In the genomic region with DNA sequence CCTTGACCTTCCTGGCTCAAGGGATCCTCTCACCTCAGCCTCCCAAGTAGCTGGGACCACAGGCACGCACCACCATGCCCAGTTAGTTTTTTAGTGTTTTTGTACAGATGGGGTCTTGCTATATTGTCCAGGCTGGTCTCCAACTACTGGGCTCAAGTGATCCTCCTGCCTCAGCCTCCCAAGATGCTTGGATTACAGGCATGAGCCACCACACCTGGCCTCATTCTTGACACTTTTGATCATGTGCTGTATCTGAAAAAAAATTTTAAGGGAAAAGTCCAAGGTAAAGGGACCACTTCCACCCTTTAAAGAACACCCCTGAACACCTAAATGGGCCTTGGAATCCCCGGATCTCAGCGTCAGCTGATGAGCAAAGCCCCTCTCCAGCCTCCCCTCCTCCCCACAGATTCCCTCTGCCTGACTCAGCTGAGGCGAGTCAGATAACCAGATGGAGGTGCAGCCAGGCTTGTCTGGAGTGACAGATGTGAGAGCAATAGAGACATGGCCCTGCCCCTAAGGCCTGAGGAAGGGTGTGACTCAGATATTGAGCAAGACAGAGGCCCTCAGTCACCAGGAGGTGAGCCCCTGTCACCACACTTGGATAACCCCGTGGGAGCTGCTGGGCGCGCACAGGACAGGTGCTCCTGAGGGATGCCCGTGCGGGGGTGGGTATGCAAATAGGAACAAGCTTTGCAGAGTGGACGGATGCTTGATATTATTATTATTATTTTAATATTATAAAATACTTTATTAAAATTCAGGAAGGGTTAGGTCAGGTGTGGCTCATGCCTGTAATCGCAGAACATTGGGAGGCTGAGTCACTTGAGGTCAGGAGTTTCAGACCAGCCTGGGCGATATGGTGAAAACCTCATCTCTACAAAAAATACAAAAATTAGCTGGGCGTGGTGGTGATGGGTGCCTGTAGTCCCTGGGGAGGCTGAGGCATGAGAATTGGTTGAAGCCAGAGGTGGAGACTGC, we compare ENCODE assay signal across 9 cellular contexts. TPM values are rescaled to one million over a fixed set of nuclear protein-coding genes. Genes with fewer than 3 reads are reported as not detected.
DNase-seq lines count a peak whose midpoint lies in the region; ATAC-seq, FAIRE-seq and TF ChIP-seq lines count a peak whose summit lies in the region.
"Had no signal": no experiment of that assay in that cellular context is flagged by ENCODE, and none has a peak within 500 bp of the region (broad histone marks: within the 10 kb centered on the region; RNA-seq: fewer than 3 reads in every experiment).

No MANE protein-coding gene starts in this region.

- no peak overlapping the region for H3K4me3 ChIP-seq in GM12878

- no peaks in the 10 kb centered on the region for H3K36me3 ChIP-seq in GM12878 (ENCODE audit: control insufficient read depth in 2 of 2, insufficient read depth in 2 of 2, low read length in 1 of 2)

- H3K9me3 ChIP-seq in GM12878 (replicated peaks; ENCODE audit: control insufficient read depth, insufficient read depth, low read length) = no peaks in the 10 kb centered on the region

- peak; percentile 60 for ATAC-seq in GM21367 (IDR thresholded peaks at IDR 0.05; ENCODE audit: unreplicated experiment)
- peak; percentile 78 for ATAC-seq in HG03520 (IDR thresholded peaks at IDR 0.05; ENCODE audit: unreplicated experiment)
- peak; percentile 87 for ATAC-seq in GM12878
- ATAC-seq: CD8-positive, alpha-beta T cell had no signal

- peaks cover 30% of the 10 kb centered on the region for H3K4me1 ChIP-seq in GM12878 (ENCODE audit: control insufficient read depth, insufficient read depth, low read length)

- CTCF ChIA-PET in GM12878 (lab: Yijun Ruan, JAX) = interaction anchor here (0.5 to 14.7 kb wide), 11 partner anchors 12 to 129 kb away, joined by 3 to 228 read pairs (median 4); partner anchors contain the start of genes ESRRA, PRDX5, RPS6KA4 and TRMT112

- RAD21 ChIA-PET in GM12878 (lab: Charles Lee; ENCODE audit: unreplicated experiment) = interaction anchor here (1.0 to 4.7 kb wide), 6 partner anchors 11 to 109 kb away, joined by 3 to 57 read pairs (median 6); partner anchors contain the start of genes NUDT22, PRDX5 and TRMT112

- peak overlapping the region; percentile 41 for H3K27ac ChIP-seq in GM12878 (ENCODE audit: control insufficient read depth, insufficient read depth)

- in situ Hi-C loops in GM12878 (cut with MboI) = no loop called here

- intact Hi-C loops in GM12878 (cut with micrococcal nuclease; ENCODE audit: unreplicated experiment) = loop anchor here (1.0 kb wide), 1 partner anchor 18 kb away; the partner anchor contains the start of gene TRMT112

- DNase-seq in T-helper 2 cell treated with Interferon-gamma antibody and Interleukin-4, amounts not matched to agents 5 μg/mL and 100 μg/mL, for 36 hours (ENCODE audit: low spot score) = peak; percentile 63
- no peak for DNase-seq in T-helper 2 cell
- peak; percentile 94 for DNase-seq in NCI-H82 treated with DMSO at 0.1 percent for 48 hours (lab: John Stamatoyannopoulos, UW; ENCODE audit: unreplicated experiment)
- peak; percentile 87 for DNase-seq in GM12878 (ENCODE audit: low read depth, low spot score)
- no peak for DNase-seq in mesothelial cell of epicardium (ENCODE audit: low spot score in 2 of 2, unreplicated experiment in 2 of 2)
- DNase-seq in hippocampal formation (lab: John Stamatoyannopoulos, UW) = no peak

- no peak for TF ChIP-seq RAD21 in GM12878 (IDR thresholded peaks at IDR 0.05; ENCODE audit: insufficient read depth, low read depth, low read length)

- peaks cover 28% of the 10 kb centered on the region for H3K36me3 Mint-ChIP-seq in T-helper 2 cell treated with Interferon-gamma antibody and Interleukin-4, amounts not matched to agents 5 μg/mL and 100 μg/mL, for 36 hours (ENCODE audit: low read depth)
- H3K36me3 Mint-ChIP-seq in mesothelial cell of epicardium = no peaks in the 10 kb centered on the region

- H3K9ac ChIP-seq in GM12878 (ENCODE audit: control insufficient read depth, insufficient read depth, low read length) = no peak overlapping the region

- no peak for TF ChIP-seq EP300 in GM12878 (IDR thresholded peaks at IDR 0.05; ENCODE audit: borderline replicate concordance in 1 of 2, control insufficient read depth in 1 of 2, low read depth in 2 of 2, low read length in 2 of 2)

- POLR2A ChIA-PET in GM12878 (lab: Charles Lee) = interaction anchor here (0.7 to 1.9 kb wide), 8 partner anchors 10 to 1479 kb away, joined by 3 to 25 read pairs (median 6); partner anchors contain the start of genes ESRRA, FERMT3, PRDX5 and TRMT112

- no peaks in the 10 kb centered on the region for H4K20me1 ChIP-seq in GM12878 (ENCODE audit: control insufficient read depth, insufficient read depth)

- H3K27me3 ChIP-seq in GM12878 (replicated peaks in 1 of 2; ENCODE audit: control insufficient read depth in 2 of 2, insufficient read depth in 2 of 2, low read length in 1 of 2) = no peaks in the 10 kb centered on the region

- no peaks in the 10 kb centered on the region for H3K9me3 Mint-ChIP-seq in T-helper 2 cell treated with Interferon-gamma antibody and Interleukin-4, amounts not matched to agents 5 μg/mL and 100 μg/mL, for 36 hours
- no peaks in the 10 kb centered on the region for H3K9me3 Mint-ChIP-seq in mesothelial cell of epicardium
- H3K9me3 Mint-ChIP-seq: CD8-positive, alpha-beta T cell had no signal

- peak; percentile 88 for FAIRE-seq in GM12878 (lab: Jason Lieb, UNC)

- SMC1A ChIA-PET in GM12878 (lab: Charles Lee; ENCODE audit: uncharacterized antibody, unreplicated experiment) = interaction anchor here (1.5 to 6.4 kb wide), 4 partner anchors 17 to 31 kb away, joined by 3 to 71 read pairs (median 10); partner anchors contain the start of genes PRDX5, RPS6KA4 and TRMT112

- TF ChIP-seq CTCF in GM12878 (IDR thresholded peaks at IDR 0.05 in 2 of 3, conservative IDR thresholded peaks at IDR 0.05 in 1 of 3; ENCODE audit: control insufficient read depth in 2 of 3, extremely low read depth in 1 of 3, insufficient read depth in 1 of 3, low read depth in 3 of 3, low read length in 3 of 3) = peak in 1 of 3 experiments; percentile 24; a peak in 1 of 6 replicates
- no peak for TF ChIP-seq CTCF in mesothelial cell of epicardium (IDR thresholded peaks at IDR 0.05; ENCODE audit: unreplicated experiment)

- no peak overlapping the region for H2AFZ ChIP-seq in GM12878 (ENCODE audit: control insufficient read depth, low read depth, low read length)

- peaks cover 29% of the 10 kb centered on the region for H3K4me1 Mint-ChIP-seq in T-helper 2 cell treated with Interferon-gamma antibody and Interleukin-4, amounts not matched to agents 5 μg/mL and 100 μg/mL, for 36 hours (ENCODE audit: low read depth)
- peaks cover 11% of the 10 kb centered on the region for H3K4me1 Mint-ChIP-seq in mesothelial cell of epicardium

- H3K79me2 ChIP-seq in GM12878 (ENCODE audit: control insufficient read depth, insufficient read depth, low read length) = peaks cover 12% of the 10 kb centered on the region

- TF ChIP-seq POLR2A in GM12878 (IDR thresholded peaks at IDR 0.05; ENCODE audit: low read depth, low read length) = no peak

- no TSS peak for BruUV-seq in GM12878 (replicated peaks; lab: Mats Ljungman, UMichigan)

- 9% methylated on average over 13 of the region's 13 CpGs for WGBS in GM12878 (ENCODE audit: insufficient coverage, insufficient replicate concordance, low lambda C conversion rate, missing lambda C conversion rate)

- peak overlapping the region; percentile 61 for H3K27ac Mint-ChIP-seq in T-helper 2 cell treated with Interferon-gamma antibody and Interleukin-4, amounts not matched to agents 5 μg/mL and 100 μg/mL, for 36 hours
- peak overlapping the region; percentile 87 for H3K27ac Mint-ChIP-seq in mesothelial cell of epicardium
- H3K27ac Mint-ChIP-seq: CD8-positive, alpha-beta T cell had no signal

- peak overlapping the region; percentile 57 for H3K4me2 ChIP-seq in GM12878 (ENCODE audit: control insufficient read depth, insufficient read depth)

- no peaks in the 10 kb centered on the region for H3K27me3 Mint-ChIP-seq in T-helper 2 cell treated with Interferon-gamma antibody and Interleukin-4, amounts not matched to agents 5 μg/mL and 100 μg/mL, for 36 hours (ENCODE audit: low read depth)
- no peaks in the 10 kb centered on the region for H3K27me3 Mint-ChIP-seq in mesothelial cell of epicardium (ENCODE audit: low read depth)

- H3K4me3 Mint-ChIP-seq in T-helper 2 cell treated with Interferon-gamma antibody and Interleukin-4, amounts not matched to agents 5 μg/mL and 100 μg/mL, for 36 hours = no peak overlapping the region
- no peak overlapping the region for H3K4me3 Mint-ChIP-seq in mesothelial cell of epicardium
- H3K4me3 Mint-ChIP-seq: CD8-positive, alpha-beta T cell had no signal

RNA-seq across cellular contexts. Expression of gene CCDC88B, which starts 5.0 kb away (rescaled TPM):
- total RNA-seq in GM12878 (2013; cell fraction: nucleolus; rRNA removed) = 51.8 and 63.6 TPM in 2 replicates
- total RNA-seq in GM12878 (2014; rRNA removed) (38.7 and 41.6 TPM in 2 replicates), GM12878 (2014; rRNA removed; fragmentation: Illumina TruSeq; extraction: Trizol) (18.9 and 21.8 TPM in 2 replicates), GM12878 (2021) (55.5 and 66.0 TPM in 2 replicates), mesothelial cell of epicardium (10.1 to 12.0 TPM (median 11.5 TPM) in 3 replicates)
- polyA plus RNA-seq in GM12878 (2011; ENCODE audit: low read depth) = 32.3 TPM
- polyA plus RNA-seq in GM12878 (2011; rRNA removed) (8.7 and 18.2 TPM in 2 replicates), GM12878 (2014; fragmentation: Illumina TruSeq; extraction: Trizol) (5.0 and 13.8 TPM in 2 replicates), GM12878 (2014; fragmentation: Nextera tagmentation; extraction: Ambion mirVana) (1 to 10 TPM in 1 of 2 experiments, under 1 TPM in 1; 0.24 to 2.8 TPM), GM12878 (2014; rRNA removed) (55.2 and 66.0 TPM in 2 replicates), GM12878 (2016; fragmentation: Nextera tagmentation; extraction: Ambion mirVana) (10 to 100 TPM; 13.6 to 20.2 TPM)
- 19.2 and 34.6 TPM in 2 replicates for polyA plus RNA-seq in GM12878 (2011; cell fraction: cytosol; rRNA removed)
- 125 and 191 TPM in 2 replicates for polyA plus RNA-seq in GM12878 (2011; cell fraction: nucleus; rRNA removed)
- polyA plus RNA-seq in GM12878 (2012) = 63.0 and 81.8 TPM in 2 replicates
- polyA minus RNA-seq in GM12878 (2011; rRNA and poly(A)+ RNA removed) = 3.9 and 13.7 TPM in 2 replicates
- 16.8 and 19.4 TPM in 2 replicates for polyA minus RNA-seq in GM12878 (2011; cell fraction: cytosol; rRNA and poly(A)+ RNA removed)
- polyA minus RNA-seq in GM12878 (2011; cell fraction: nucleus; rRNA and poly(A)+ RNA removed) = 10.4 and 19.1 TPM in 2 replicates

RNA-seq across cellular contexts. Expression of gene PRDX5, which starts 17.1 kb away (rescaled TPM):
- 10.4 and 10.9 TPM in 2 replicates for total RNA-seq in GM12878 (2013; cell fraction: nucleolus; rRNA removed)
- total RNA-seq in GM12878 (2014; rRNA removed) (238 and 248 TPM in 2 replicates), GM12878 (2014; rRNA removed; fragmentation: Illumina TruSeq; extraction: Trizol) (198 and 206 TPM in 2 replicates), GM12878 (2021) (202 and 214 TPM in 2 replicates), mesothelial cell of epicardium (134 to 139 TPM (median 139 TPM) in 3 replicates)
- polyA plus RNA-seq in GM12878 (2011; ENCODE audit: low read depth) = 146 TPM
- polyA plus RNA-seq in GM12878 (2011; rRNA removed) (265 and 406 TPM in 2 replicates), GM12878 (2014; fragmentation: Illumina TruSeq; extraction: Trizol) (110 and 241 TPM in 2 replicates), GM12878 (2014; fragmentation: Nextera tagmentation; extraction: Ambion mirVana) (100 to 1,000 TPM in 1 of 2 experiments, 10 to 100 TPM in 1; 95.7 to 203 TPM), GM12878 (2014; rRNA removed) (341 and 351 TPM in 2 replicates), GM12878 (2016; fragmentation: Nextera tagmentation; extraction: Ambion mirVana) (100 to 1,000 TPM; 324 to 357 TPM)
- 562 and 645 TPM in 2 replicates for polyA plus RNA-seq in GM12878 (2011; cell fraction: cytosol; rRNA removed)
- polyA plus RNA-seq in GM12878 (2011; cell fraction: nucleus; rRNA removed) = 193 and 238 TPM in 2 replicates
- 242 and 335 TPM in 2 replicates for polyA plus RNA-seq in GM12878 (2012)
- polyA minus RNA-seq in GM12878 (2011; rRNA and poly(A)+ RNA removed) = 97.0 and 167 TPM in 2 replicates
- 55.5 and 58.4 TPM in 2 replicates for polyA minus RNA-seq in GM12878 (2011; cell fraction: cytosol; rRNA and poly(A)+ RNA removed)
- 13.3 and 26.9 TPM in 2 replicates for polyA minus RNA-seq in GM12878 (2011; cell fraction: nucleus; rRNA and poly(A)+ RNA removed)

RNA-seq across cellular contexts. Expression of gene TRMT112, which starts 17.7 kb away (rescaled TPM):
- total RNA-seq in GM12878 (2013; cell fraction: nucleolus; rRNA removed) = 21.2 and 22.0 TPM in 2 replicates
- total RNA-seq in GM12878 (2014; rRNA removed) (252 and 288 TPM in 2 replicates), GM12878 (2014; rRNA removed; fragmentation: Illumina TruSeq; extraction: Trizol) (212 and 217 TPM in 2 replicates), GM12878 (2021) (210 and 220 TPM in 2 replicates), mesothelial cell of epicardium (178 to 201 TPM (median 184 TPM) in 3 replicates)
- 376 TPM for polyA plus RNA-seq in GM12878 (2011; ENCODE audit: low read depth)
- polyA plus RNA-seq in GM12878 (2011; rRNA removed) (300 and 394 TPM in 2 replicates), GM12878 (2014; fragmentation: Illumina TruSeq; extraction: Trizol) (96.2 and 220 TPM in 2 replicates), GM12878 (2014; fragmentation: Nextera tagmentation; extraction: Ambion mirVana) (100 to 1,000 TPM; 322 to 331 TPM), GM12878 (2014; rRNA removed) (294 and 320 TPM in 2 replicates), GM12878 (2016; fragmentation: Nextera tagmentation; extraction: Ambion mirVana) (100 to 1,000 TPM; 411 to 455 TPM)
- polyA plus RNA-seq in GM12878 (2011; cell fraction: cytosol; rRNA removed) = 444 and 476 TPM in 2 replicates
- polyA plus RNA-seq in GM12878 (2011; cell fraction: nucleus; rRNA removed) = 172 and 214 TPM in 2 replicates
- polyA plus RNA-seq in GM12878 (2012) = 296 and 388 TPM in 2 replicates
- polyA minus RNA-seq in GM12878 (2011; rRNA and poly(A)+ RNA removed) = 54.2 and 99.4 TPM in 2 replicates
- polyA minus RNA-seq in GM12878 (2011; cell fraction: cytosol; rRNA and poly(A)+ RNA removed) = 89.2 and 95.6 TPM in 2 replicates
- polyA minus RNA-seq in GM12878 (2011; cell fraction: nucleus; rRNA and poly(A)+ RNA removed) = 32.3 and 46.0 TPM in 2 replicates

RNA-seq across cellular contexts. Expression of gene RPS6KA4, which starts 23.9 kb away (rescaled TPM):
- 35.4 and 44.3 TPM in 2 replicates for total RNA-seq in GM12878 (2013; cell fraction: nucleolus; rRNA removed)
- total RNA-seq in GM12878 (2014; rRNA removed) = 25.3 and 27.4 TPM in 2 replicates
- 11.1 and 11.3 TPM in 2 replicates for total RNA-seq in GM12878 (2014; rRNA removed; fragmentation: Illumina TruSeq; extraction: Trizol)
- 25.7 and 32.6 TPM in 2 replicates for total RNA-seq in GM12878 (2021)
- 9.7 TPM for polyA plus RNA-seq in GM12878 (2011; ENCODE audit: low read depth)
- polyA plus RNA-seq in GM12878 (2011; rRNA removed) = 10.1 and 20.4 TPM in 2 replicates
- polyA plus RNA-seq in GM12878 (2011; cell fraction: cytosol; rRNA removed) = 25.4 and 38.2 TPM in 2 replicates
- 58.5 and 77.3 TPM in 2 replicates for polyA plus RNA-seq in GM12878 (2011; cell fraction: nucleus; rRNA removed)
- 11.2 and 13.9 TPM in 2 replicates for polyA plus RNA-seq in GM12878 (2012)
- polyA plus RNA-seq in GM12878 (2014; fragmentation: Illumina TruSeq; extraction: Trizol) = 3.4 and 7.4 TPM in 2 replicates
- under 1 TPM; 0.34 to 0.73 TPM for polyA plus RNA-seq in GM12878 (2014; fragmentation: Nextera tagmentation; extraction: Ambion mirVana)
- polyA plus RNA-seq in GM12878 (2014; rRNA removed) = 24.5 and 27.2 TPM in 2 replicates
- polyA plus RNA-seq in GM12878 (2016; fragmentation: Nextera tagmentation; extraction: Ambion mirVana) = 10 to 100 TPM; 10.4 to 11.3 TPM
- polyA minus RNA-seq in GM12878 (2011; rRNA and poly(A)+ RNA removed) = 20.4 and 40.7 TPM in 2 replicates
- polyA minus RNA-seq in GM12878 (2011; cell fraction: cytosol; rRNA and poly(A)+ RNA removed) = 20.2 and 21.6 TPM in 2 replicates
- polyA minus RNA-seq in GM12878 (2011; cell fraction: nucleus; rRNA and poly(A)+ RNA removed) = 22.6 and 37.3 TPM in 2 replicates
- total RNA-seq in mesothelial cell of epicardium = 27.6 to 30.1 TPM (median 30.1 TPM) in 3 replicates

RNA-seq across cellular contexts. Expression of gene ESRRA, which starts 29.7 kb away (rescaled TPM):
- total RNA-seq in GM12878 (2013; cell fraction: nucleolus; rRNA removed) = 18.8 and 21.2 TPM in 2 replicates
- total RNA-seq in GM12878 (2014; rRNA removed) = 34.9 and 40.7 TPM in 2 replicates
- 12.3 and 12.7 TPM in 2 replicates for total RNA-seq in GM12878 (2014; rRNA removed; fragmentation: Illumina TruSeq; extraction: Trizol)
- total RNA-seq in GM12878 (2021) = 41.7 and 48.9 TPM in 2 replicates
- polyA plus RNA-seq in GM12878 (2011; ENCODE audit: low read depth) = 3.8 TPM
- 6.4 and 10.9 TPM in 2 replicates for polyA plus RNA-seq in GM12878 (2011; rRNA removed)
- polyA plus RNA-seq in GM12878 (2011; cell fraction: cytosol; rRNA removed) = 16.8 and 24.8 TPM in 2 replicates
- polyA plus RNA-seq in GM12878 (2011; cell fraction: nucleus; rRNA removed) = 24.4 and 36.6 TPM in 2 replicates
- 10.7 and 14.9 TPM in 2 replicates for polyA plus RNA-seq in GM12878 (2012)
- 1.5 and 7.0 TPM in 2 replicates for polyA plus RNA-seq in GM12878 (2014; fragmentation: Illumina TruSeq; extraction: Trizol)
- polyA plus RNA-seq in GM12878 (2014; fragmentation: Nextera tagmentation; extraction: Ambion mirVana) = under 1 TPM; 0.32 to 0.55 TPM
- polyA plus RNA-seq in GM12878 (2014; rRNA removed) = 32.7 and 45.0 TPM in 2 replicates
- polyA plus RNA-seq in GM12878 (2016; fragmentation: Nextera tagmentation; extraction: Ambion mirVana) = 10 to 100 TPM; 12.4 to 23.3 TPM
- polyA minus RNA-seq in GM12878 (2011; rRNA and poly(A)+ RNA removed) = 7.6 and 17.4 TPM in 2 replicates
- 8.6 and 10.6 TPM in 2 replicates for polyA minus RNA-seq in GM12878 (2011; cell fraction: cytosol; rRNA and poly(A)+ RNA removed)
- polyA minus RNA-seq in GM12878 (2011; cell fraction: nucleus; rRNA and poly(A)+ RNA removed) = 7.3 and 17.8 TPM in 2 replicates
- total RNA-seq in mesothelial cell of epicardium = 23.2 to 26.6 TPM (median 26.4 TPM) in 3 replicates

Comparison
In these comparisons a context has a peak if more than half of its experiments do, and no peak if none do; other contexts are left out.
1. DNase-seq: peak in T-helper 2 cell treated with Interferon-gamma antibody and Interleukin-4, amounts not matched to agents 5 μg/mL and 100 μg/mL, for 36 hours (single experiment), NCI-H82 treated with DMSO at 0.1 percent for 48 hours (single experiment) and GM12878 (single experiment); none in T-helper 2 cell (0 of 5), mesothelial cell of epicardium (0 of 2) and hippocampal formation (0 of 2).
2. Peak in every context shown above with its lines, with median percentiles within 50 percentile points of each other: ATAC-seq.